Comparison of ENCODE assay signal across 8 cellular contexts in genomic region chr1:28668956-28669719, GRCh38. TPM values are rescaled to one million over a fixed set of nuclear protein-coding genes. Genes with fewer than 3 reads are reported as not detected.
DNase-seq lines count a peak whose midpoint lies in the region; ATAC-seq and TF ChIP-seq lines count a peak whose summit lies in the region.

No MANE protein-coding gene starts in this region.

- TF ChIP-seq EP300 in ovary (IDR thresholded peaks at IDR 0.05), result no peak

- intact Hi-C loops in ovary (cut with DNase I) (no loop called here), upper lobe of right lung (cut with DNase I) (no loop called here)

- peaks cover 0 to 14% (median 0%) of the 10 kb centered on the region in 3 donors for H3K36me3 Mint-ChIP-seq in CD8-positive, alpha-beta memory T cell

- H3K27ac Mint-ChIP-seq in CD8-positive, alpha-beta memory T cell, result peak overlapping the region; percentile 96 to 99 (median 96)

- WGBS in ovary, 3 donors, result 0 to 1% (median 0%) methylated on average over 29 to 63 of the region's 63 CpGs

- H3K4me1 ChIP-seq in CD8-positive, alpha-beta memory T cell (ENCODE audit: insufficient read depth, low read length), result peaks cover 5% of the 10 kb centered on the region
- H3K4me1 ChIP-seq in ovary (ENCODE audit: insufficient read depth) (peaks cover 1% of the 10 kb centered on the region), upper lobe of right lung (peaks cover 8% of the 10 kb centered on the region)

- TF ChIP-seq CTCF in ovary (IDR thresholded peaks at IDR 0.05) (no peak), upper lobe of right lung (IDR thresholded peaks at IDR 0.05) (no peak)

- CTCF ChIA-PET in CD8-positive, alpha-beta memory T cell (lab: Charles Lee), result interaction anchor here (0.8 to 4.4 kb wide), 5 partner anchors 21 to 162 kb away, joined by 3 to 31 read pairs (median 14); partner anchors contain the start of genes RNU11, TAF12 and YTHDF2

- POLR2A ChIA-PET in CD8-positive, alpha-beta memory T cell (lab: Charles Lee), result interaction anchor here (0.5 to 3.0 kb wide), 15 partner anchors 18 to 513 kb away, joined by 3 to 83 read pairs (median 6); partner anchors contain the start of genes MED18, PHACTR4, RCC1 and RNU11

- peaks cover 16 to 30% (median 23%) of the 10 kb centered on the region in 3 donors for H3K4me1 Mint-ChIP-seq in CD8-positive, alpha-beta memory T cell

- peak overlapping the region; percentile 94 for H3K27ac ChIP-seq in CD8-positive, alpha-beta memory T cell (ENCODE audit: low read depth, low read length)
- H3K27ac ChIP-seq in ovary, result peak overlapping the region; percentile 97 to 99
- H3K27ac ChIP-seq in upper lobe of right lung, result peak overlapping the region; percentile 99

- peak overlapping the region; percentile 93 for H3K4me3 ChIP-seq in CD8-positive, alpha-beta memory T cell (ENCODE audit: low read length)
- peak overlapping the region; percentile 87 for H3K4me3 ChIP-seq in ovary
- peak overlapping the region; percentile 97 for H3K4me3 ChIP-seq in upper lobe of right lung

- TF ChIP-seq POLR2A in ovary (IDR thresholded peaks at IDR 0.05), result no peak

- H3K4me3 Mint-ChIP-seq in CD8-positive, alpha-beta memory T cell, result peak overlapping the region; percentile 91 to 97 (median 95)

- ATAC-seq in GM19372 (IDR thresholded peaks at IDR 0.05; ENCODE audit: low read depth, unreplicated experiment) (peak; percentile 58), HG03469 (IDR thresholded peaks at IDR 0.05; ENCODE audit: unreplicated experiment) (peak; percentile 27), upper lobe of right lung (peak; percentile 90)

- peak; percentile 26 to 66 (median 47) for DNase-seq in CD8-positive, alpha-beta memory T cell
- DNase-seq in RKO (ENCODE audit: low spot score) (peak; percentile 40), activated gamma-delta T cell treated with Interleukin-2 at 50 U/mL for 16 hours (peak; percentile 63), foreskin melanocyte (peak; percentile 22), ovary (peak; percentile 51 to 73 (median 60)), upper lobe of right lung (peak; percentile 88)

- H3K9me3 Mint-ChIP-seq in CD8-positive, alpha-beta memory T cell, result no peaks in the 10 kb centered on the region

- no peaks in the 10 kb centered on the region for H3K36me3 ChIP-seq in CD8-positive, alpha-beta memory T cell (ENCODE audit: insufficient read depth, low read length)
- no peaks in the 10 kb centered on the region for H3K36me3 ChIP-seq in ovary
- H3K36me3 ChIP-seq in upper lobe of right lung, result no peaks in the 10 kb centered on the region

- H3K9me3 ChIP-seq in CD8-positive, alpha-beta memory T cell (ENCODE audit: low read length), result no peaks in the 10 kb centered on the region
- H3K9me3 ChIP-seq in ovary (no peaks in the 10 kb centered on the region), upper lobe of right lung (no peaks in the 10 kb centered on the region)

- peaks cover 0 to 1% of the 10 kb centered on the region in 2 donors for H3K27me3 Mint-ChIP-seq in CD8-positive, alpha-beta memory T cell

- no peaks in the 10 kb centered on the region for H3K27me3 ChIP-seq in CD8-positive, alpha-beta memory T cell (ENCODE audit: insufficient read depth, low read length, poor library complexity, severe bottlenecking)
- no peaks in the 10 kb centered on the region for H3K27me3 ChIP-seq in ovary
- no peaks in the 10 kb centered on the region for H3K27me3 ChIP-seq in upper lobe of right lung

RNA-seq across cellular contexts. Expression of gene GMEB1, which starts 0.6 kb away (rescaled TPM):
- total RNA-seq in CD8-positive, alpha-beta memory T cell, result 10 to 100 TPM; 21.3 to 21.8 TPM
- 24.3 TPM for polyA plus RNA-seq in CD8-positive, alpha-beta memory T cell
- total RNA-seq in ovary (10 to 100 TPM in 5 of 7 donors, 1 to 10 TPM in 2; 6.3 to 18.3 (median 14.7) TPM), upper lobe of right lung (12.9 TPM)
- 10 to 100 TPM in 1 of 2 donors, 1 to 10 TPM in 1; 6.8 to 13.2 TPM for polyA plus RNA-seq in ovary

RNA-seq across cellular contexts. Expression of gene RNU11, which starts 20.7 kb away (rescaled TPM):
- total RNA-seq in CD8-positive, alpha-beta memory T cell, result not detected
- not detected for polyA plus RNA-seq in CD8-positive, alpha-beta memory T cell
- not detected for total RNA-seq in ovary
- not detected for polyA plus RNA-seq in ovary
- total RNA-seq in upper lobe of right lung, result not detected

RNA-seq across cellular contexts. Expression of gene TAF12, which starts 26.3 kb away (rescaled TPM):
- total RNA-seq in CD8-positive, alpha-beta memory T cell, result 10 to 100 TPM; 37.8 to 39.0 TPM
- 50.4 TPM for polyA plus RNA-seq in CD8-positive, alpha-beta memory T cell
- total RNA-seq in ovary (10 to 100 TPM; 15.4 to 26.4 (median 18.4) TPM), upper lobe of right lung (21.0 TPM)
- polyA plus RNA-seq in ovary, result 10 to 100 TPM; 21.7 to 39.4 TPM

Comparison
In these comparisons a context has a peak if more than half of its experiments do, and no peak if none do; other contexts are left out.
1. Peak in every context shown above with its lines: DNase-seq, ATAC-seq, H3K4me3 ChIP-seq and H3K27ac ChIP-seq.
2. DNase-seq: peak in every context shown above with its lines; median percentile 88 in upper lobe of right lung; 63 in activated gamma-delta T cell treated with Interleukin-2 at 50 U/mL for 16 hours; 60 in ovary; 47 in CD8-positive, alpha-beta memory T cell; 40 in RKO; 22 in foreskin melanocyte.
3. ATAC-seq: peak in every context shown above with its lines; median percentile 90 in upper lobe of right lung; 58 in GM19372; 27 in HG03469.